In the genomic region with DNA sequence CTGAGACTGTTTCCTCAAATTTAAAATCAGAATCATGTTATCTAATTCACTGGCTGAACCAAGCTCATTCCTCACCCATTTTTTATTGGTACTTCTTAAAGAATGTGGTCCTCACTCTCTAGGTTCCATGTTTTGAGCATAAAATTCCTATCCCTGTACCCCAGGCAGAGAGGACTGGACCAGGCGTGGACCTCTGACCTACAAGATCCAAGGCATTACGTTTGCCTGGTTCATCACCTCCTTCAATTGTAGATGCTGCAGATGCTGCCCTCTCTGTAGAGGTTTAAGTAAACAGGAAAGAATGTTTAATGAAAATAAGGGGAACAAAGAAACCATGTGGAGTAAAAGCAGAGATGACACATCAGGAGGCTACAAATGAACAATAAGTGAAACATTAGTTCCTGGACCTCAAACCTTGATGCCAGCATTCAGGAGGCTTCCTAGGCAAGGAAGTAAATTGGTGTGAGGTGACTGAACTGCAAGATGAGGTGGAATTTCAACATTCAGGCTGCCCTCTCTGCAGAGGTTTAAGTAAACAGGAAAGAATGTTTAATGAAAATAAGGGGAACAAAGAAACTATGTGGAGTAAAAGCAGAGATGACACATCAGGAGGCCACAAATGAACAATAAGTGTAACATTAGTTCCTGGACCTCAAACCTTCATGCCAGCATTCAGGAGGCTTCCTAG, we compare ENCODE assay signal across 7 cellular contexts.
DNase-seq lines count a peak whose midpoint lies in the region; ATAC-seq, FAIRE-seq and TF ChIP-seq lines count a peak whose summit lies in the region.
"Not testable (repeated sequence)": the region's sequence is repeated elsewhere in the genome, so short reads cannot be mapped to it uniquely, and the experiment has no call there.

No MANE protein-coding gene starts in this region.

- dilution Hi-C loops in endothelial cell of umbilical vein (cut with MboI; ENCODE audit: extremely low pct_ligation_motif_present, low sequenced_read_pairs), result not testable (repeated sequence)

- H3K27ac ChIP-seq in A549; HCT116 (ENCODE audit: low read depth, low read length); PC-3 (ENCODE audit: low read length); endothelial cell of umbilical vein (ENCODE audit: insufficient read depth, low read depth, low read length): not testable (repeated sequence)

- H3K9me3 ChIP-seq in A549; HCT116 (ENCODE audit: control insufficient read depth in 1 of 2, insufficient read depth in 1 of 2, low read depth in 1 of 2, low read length in 2 of 2); PC-3 (ENCODE audit: low read length); endothelial cell of umbilical vein (replicated peaks; ENCODE audit: control insufficient read depth, insufficient read depth, low read length): not testable (repeated sequence)

- POLR2A ChIA-PET in A549 (lab: Yijun Ruan, JAX); HCT116 (lab: Charles Lee); PC-3 (lab: Charles Lee; ENCODE audit: unreplicated experiment); activated B cell treated with CpG ODN at 0.5 μM for 24 hours (lab: Charles Lee); endothelial cell of umbilical vein (lab: Charles Lee): not testable (repeated sequence)

- H3K36me3 Mint-ChIP-seq in activated B cell treated with CpG ODN at 0.5 μM for 24 hours (ENCODE audit: low read depth), result not testable (repeated sequence)

- H3K4me2 ChIP-seq in A549; HCT116 (ENCODE audit: low read length); PC-3 (ENCODE audit: low read length); endothelial cell of umbilical vein (ENCODE audit: insufficient read depth, low read length): not testable (repeated sequence)

- DNase-seq in A549 (ENCODE audit: low read depth in 1 of 2, low spot score in 1 of 2); HCT116 (ENCODE audit: low read depth, low spot score); PC-3; activated B cell treated with CpG ODN at 0.5 μM for 24 hours; endothelial cell of umbilical vein (ENCODE audit: low read depth, low spot score): not testable (repeated sequence)

- H3K9me1 ChIP-seq in endothelial cell of umbilical vein (replicated peaks; ENCODE audit: control insufficient read depth, extremely low read depth, insufficient read depth, low read length), result not testable (repeated sequence)

- RAD21 ChIA-PET in HCT116 (lab: Charles Lee; ENCODE audit: low non-redundant PET in 1 of 2, low total read pairs in 2 of 2, uncharacterized antibody in 2 of 2, unreplicated experiment in 2 of 2), result not testable (repeated sequence)

- whole genome bisulfite sequencing in A549 (ENCODE audit: missing lambda C conversion rate), result no CpG with 5 or more reads among the region's 2 CpGs

- not testable (repeated sequence) for H3K36me3 ChIP-seq in HCT116 (ENCODE audit: control insufficient read depth in 1 of 2, insufficient read depth in 2 of 2, low read length in 2 of 2); PC-3 (ENCODE audit: low read depth, low read length); endothelial cell of umbilical vein (ENCODE audit: control insufficient read depth in 2 of 2, extremely low read depth in 1 of 2, insufficient read depth in 2 of 2, low read length in 2 of 2)

- intact Hi-C loops in HCT116 (cut with micrococcal nuclease); PC-3 (cut with micrococcal nuclease); activated B cell treated with CpG ODN at 0.5 μM for 24 hours (cut with micrococcal nuclease); endothelial cell of umbilical vein (cut with micrococcal nuclease): not testable (repeated sequence)

- H3K4me1 Mint-ChIP-seq in activated B cell treated with CpG ODN at 0.5 μM for 24 hours, result not testable (repeated sequence)

- not testable (repeated sequence) for TF ChIP-seq POLR2A in A549 (IDR thresholded peaks at IDR 0.05; ENCODE audit: low read length); HCT116 (IDR thresholded peaks at IDR 0.05; ENCODE audit: borderline replicate concordance, extremely low read depth, insufficient read depth, insufficient read length); endothelial cell of umbilical vein (IDR thresholded peaks at IDR 0.05; ENCODE audit: low read depth, low read length)

- H3K27ac Mint-ChIP-seq in activated B cell treated with CpG ODN at 0.5 μM for 24 hours, result not testable (repeated sequence)

- not testable (repeated sequence) for H3K4me3 Mint-ChIP-seq in activated B cell treated with CpG ODN at 0.5 μM for 24 hours

- H3K79me2 ChIP-seq in HCT116 (ENCODE audit: insufficient read depth, low read length); PC-3 (ENCODE audit: low read length); endothelial cell of umbilical vein (ENCODE audit: control insufficient read depth, insufficient read depth, low read length): not testable (repeated sequence)

- H3F3A ChIP-seq in PC-3 (ENCODE audit: low read length, unreplicated experiment), result not testable (repeated sequence)

- H3K4me3 ChIP-seq in A549; HCT116 (replicated peaks in 1 of 2; ENCODE audit: low read depth in 1 of 2, low read length in 2 of 2); PC-3 (ENCODE audit: low read length); endothelial cell of umbilical vein (replicated peaks in 1 of 3; ENCODE audit: insufficient read depth in 1 of 3, low read depth in 1 of 3, low read length in 3 of 3): not testable (repeated sequence)

- not testable (repeated sequence) for FAIRE-seq in A549 (lab: Jason Lieb, UNC); endothelial cell of umbilical vein (lab: Jason Lieb, UNC)

- BruUV-seq in HCT116 (replicated peaks; lab: Mats Ljungman, UMichigan); endothelial cell of umbilical vein (replicated peaks; lab: Mats Ljungman, UMichigan): not testable (repeated sequence)
- BruUV-seq in PC-3 (replicated peaks; lab: Mats Ljungman, UMichigan), result TSS peak; percentile 42

- H3K9me2 ChIP-seq in HCT116 (ENCODE audit: insufficient read depth); PC-3 (replicated peaks; ENCODE audit: low read length): not testable (repeated sequence)

- not testable (repeated sequence) for TF ChIP-seq CTCF in A549 (IDR thresholded peaks at IDR 0.05); HCT116 (IDR thresholded peaks at IDR 0.05 in 2 of 3, conservative IDR thresholded peaks at IDR 0.05 in 1 of 3; ENCODE audit: borderline replicate concordance in 1 of 3, insufficient read depth in 1 of 3, low read depth in 2 of 3, low read length in 2 of 3); PC-3 (conservative IDR thresholded peaks at IDR 0.05; ENCODE audit: low read depth, low read length); activated B cell treated with CpG ODN at 0.5 μM for 24 hours (IDR thresholded peaks at IDR 0.05); endothelial cell of umbilical vein (IDR thresholded peaks at IDR 0.05; ENCODE audit: extremely low read depth in 1 of 2, insufficient read depth in 1 of 2, low read depth in 1 of 2, low read length in 2 of 2)

- ATAC-seq in A549, result peak; percentile 96 to 98
- ATAC-seq in GM19452 (IDR thresholded peaks at IDR 0.05; ENCODE audit: unreplicated experiment), result peak; percentile 67
- peak; percentile 87 for ATAC-seq in HCT116
- peak; percentile 38 for ATAC-seq in HG03354 (IDR thresholded peaks at IDR 0.05; ENCODE audit: poor library complexity, severe bottlenecking, unreplicated experiment)
- ATAC-seq in PC-3, result peak; percentile 90
- ATAC-seq in activated B cell treated with CpG ODN at 0.5 μM for 24 hours (ENCODE audit: low read depth), result peak; percentile 21

- not testable (repeated sequence) for H3K4me1 ChIP-seq in A549; HCT116 (ENCODE audit: control insufficient read depth in 1 of 2, insufficient read depth in 2 of 2, low read length in 2 of 2); PC-3 (ENCODE audit: insufficient read depth, low read length); endothelial cell of umbilical vein (ENCODE audit: control insufficient read depth, extremely low read depth, insufficient read depth, low read length)

- CTCF ChIA-PET in A549 (lab: Yijun Ruan, JAX); HCT116 (lab: Charles Lee); PC-3 (lab: Charles Lee); activated B cell treated with CpG ODN at 0.5 μM for 24 hours (lab: Charles Lee); endothelial cell of umbilical vein (lab: Charles Lee): not testable (repeated sequence)

- H3K27me3 Mint-ChIP-seq in activated B cell treated with CpG ODN at 0.5 μM for 24 hours, result not testable (repeated sequence)

- not testable (repeated sequence) for H3K27me3 ChIP-seq in HCT116 (ENCODE audit: insufficient read depth, low read length); PC-3 (ENCODE audit: low read length); endothelial cell of umbilical vein (ENCODE audit: control insufficient read depth in 2 of 2, insufficient read depth in 2 of 2, low read length in 2 of 2)

- not testable (repeated sequence) for TF ChIP-seq EP300 in A549 (IDR thresholded peaks at IDR 0.05)

- not testable (repeated sequence) for H2AFZ ChIP-seq in HCT116 (ENCODE audit: low read depth, low read length, poor library complexity, severe bottlenecking); PC-3 (ENCODE audit: low read length); endothelial cell of umbilical vein (ENCODE audit: low read depth, low read length)

- not testable (repeated sequence) for H3K9ac ChIP-seq in HCT116 (ENCODE audit: low read length); PC-3 (ENCODE audit: low read length); endothelial cell of umbilical vein (replicated peaks; ENCODE audit: extremely low read depth, insufficient read depth, low read length)

- not testable (repeated sequence) for TF ChIP-seq RAD21 in A549 (conservative IDR thresholded peaks at IDR 0.05 in 1 of 2, IDR thresholded peaks at IDR 0.05 in 1 of 2); HCT116 (IDR thresholded peaks at IDR 0.05; ENCODE audit: low read depth)

- H4K20me1 ChIP-seq in HCT116 (ENCODE audit: insufficient read depth); PC-3 (ENCODE audit: low read length); endothelial cell of umbilical vein (replicated peaks; ENCODE audit: control insufficient read depth, extremely low read depth, insufficient read depth, low read length): not testable (repeated sequence)

- not testable (repeated sequence) for H3K9me3 Mint-ChIP-seq in activated B cell treated with CpG ODN at 0.5 μM for 24 hours

Comparison
In these comparisons a context has a peak if more than half of its experiments do, and no peak if none do; other contexts are left out.
1. ATAC-seq: peak in every context shown above with its lines; median percentile 97 in A549; 90 in PC-3; 87 in HCT116; 67 in GM19452; 38 in HG03354; 21 in activated B cell treated with CpG ODN at 0.5 μM for 24 hours.